2 cellular contexts compared by ENCODE assay signal in genomic region chr19:1717970-1718264, GRCh38.
TF ChIP-seq lines count a peak whose summit lies in the region.

No MANE protein-coding gene starts in this region.

TF ChIP-seq in GM23338, 12 proteins besides CTCF, POLR2A, EP300 and RAD21:
- no peak for TF ChIP-seq EZH2phosphoT487 (IDR thresholded peaks at IDR 0.05; ENCODE audit: unreplicated experiment)
- TF ChIP-seq, protein P1, sequence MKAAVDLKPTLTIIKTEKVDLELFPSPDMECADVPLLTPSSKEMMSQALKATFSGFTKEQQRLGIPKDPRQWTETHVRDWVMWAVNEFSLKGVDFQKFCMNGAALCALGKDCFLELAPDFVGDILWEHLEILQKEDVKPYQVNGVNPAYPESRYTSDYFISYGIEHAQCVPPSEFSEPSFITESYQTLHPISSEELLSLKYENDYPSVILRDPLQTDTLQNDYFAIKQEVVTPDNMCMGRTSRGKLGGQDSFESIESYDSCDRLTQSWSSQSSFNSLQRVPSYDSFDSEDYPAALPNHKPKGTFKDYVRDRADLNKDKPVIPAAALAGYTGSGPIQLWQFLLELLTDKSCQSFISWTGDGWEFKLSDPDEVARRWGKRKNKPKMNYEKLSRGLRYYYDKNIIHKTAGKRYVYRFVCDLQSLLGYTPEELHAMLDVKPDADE (IDR thresholded peaks at IDR 0.05) = no peak
- no peak for TF ChIP-seq JUNB (IDR thresholded peaks at IDR 0.05; ENCODE audit: unreplicated experiment)
- TF ChIP-seq CREB1 (CRISPR knock-in tag; IDR thresholded peaks at IDR 0.05; ENCODE audit: low read depth) = no peak
- no peak for TF ChIP-seq NANOG (IDR thresholded peaks at IDR 0.05; ENCODE audit: borderline replicate concordance)
- no peak for TF ChIP-seq POLR2AphosphoS5 (IDR thresholded peaks at IDR 0.05; ENCODE audit: low read depth)
- no peak for TF ChIP-seq ZNF114 (CRISPR knock-in tag; IDR thresholded peaks at IDR 0.05)
- TF ChIP-seq, protein P2, sequence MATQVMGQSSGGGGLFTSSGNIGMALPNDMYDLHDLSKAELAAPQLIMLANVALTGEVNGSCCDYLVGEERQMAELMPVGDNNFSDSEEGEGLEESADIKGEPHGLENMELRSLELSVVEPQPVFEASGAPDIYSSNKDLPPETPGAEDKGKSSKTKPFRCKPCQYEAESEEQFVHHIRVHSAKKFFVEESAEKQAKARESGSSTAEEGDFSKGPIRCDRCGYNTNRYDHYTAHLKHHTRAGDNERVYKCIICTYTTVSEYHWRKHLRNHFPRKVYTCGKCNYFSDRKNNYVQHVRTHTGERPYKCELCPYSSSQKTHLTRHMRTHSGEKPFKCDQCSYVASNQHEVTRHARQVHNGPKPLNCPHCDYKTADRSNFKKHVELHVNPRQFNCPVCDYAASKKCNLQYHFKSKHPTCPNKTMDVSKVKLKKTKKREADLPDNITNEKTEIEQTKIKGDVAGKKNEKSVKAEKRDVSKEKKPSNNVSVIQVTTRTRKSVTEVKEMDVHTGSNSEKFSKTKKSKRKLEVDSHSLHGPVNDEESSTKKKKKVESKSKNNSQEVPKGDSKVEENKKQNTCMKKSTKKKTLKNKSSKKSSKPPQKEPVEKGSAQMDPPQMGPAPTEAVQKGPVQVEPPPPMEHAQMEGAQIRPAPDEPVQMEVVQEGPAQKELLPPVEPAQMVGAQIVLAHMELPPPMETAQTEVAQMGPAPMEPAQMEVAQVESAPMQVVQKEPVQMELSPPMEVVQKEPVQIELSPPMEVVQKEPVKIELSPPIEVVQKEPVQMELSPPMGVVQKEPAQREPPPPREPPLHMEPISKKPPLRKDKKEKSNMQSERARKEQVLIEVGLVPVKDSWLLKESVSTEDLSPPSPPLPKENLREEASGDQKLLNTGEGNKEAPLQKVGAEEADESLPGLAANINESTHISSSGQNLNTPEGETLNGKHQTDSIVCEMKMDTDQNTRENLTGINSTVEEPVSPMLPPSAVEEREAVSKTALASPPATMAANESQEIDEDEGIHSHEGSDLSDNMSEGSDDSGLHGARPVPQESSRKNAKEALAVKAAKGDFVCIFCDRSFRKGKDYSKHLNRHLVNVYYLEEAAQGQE (IDR thresholded peaks at IDR 0.05; ENCODE audit: unreplicated experiment) = no peak
- no peak for TF ChIP-seq EZH2 (IDR thresholded peaks at IDR 0.05; ENCODE audit: low read depth, unreplicated experiment)
- no peak for TF ChIP-seq STAT1 (IDR thresholded peaks at IDR 0.05; ENCODE audit: unreplicated experiment)
- TF ChIP-seq ZNF331 (CRISPR knock-in tag; IDR thresholded peaks at IDR 0.05; ENCODE audit: low read depth) = no peak
- no peak for TF ChIP-seq ZNF462 (CRISPR knock-in tag; IDR thresholded peaks at IDR 0.05)

TF ChIP-seq in K562, 482 proteins besides CTCF, POLR2A, EP300 and RAD21:
- TF ChIP-seq, protein P3, sequence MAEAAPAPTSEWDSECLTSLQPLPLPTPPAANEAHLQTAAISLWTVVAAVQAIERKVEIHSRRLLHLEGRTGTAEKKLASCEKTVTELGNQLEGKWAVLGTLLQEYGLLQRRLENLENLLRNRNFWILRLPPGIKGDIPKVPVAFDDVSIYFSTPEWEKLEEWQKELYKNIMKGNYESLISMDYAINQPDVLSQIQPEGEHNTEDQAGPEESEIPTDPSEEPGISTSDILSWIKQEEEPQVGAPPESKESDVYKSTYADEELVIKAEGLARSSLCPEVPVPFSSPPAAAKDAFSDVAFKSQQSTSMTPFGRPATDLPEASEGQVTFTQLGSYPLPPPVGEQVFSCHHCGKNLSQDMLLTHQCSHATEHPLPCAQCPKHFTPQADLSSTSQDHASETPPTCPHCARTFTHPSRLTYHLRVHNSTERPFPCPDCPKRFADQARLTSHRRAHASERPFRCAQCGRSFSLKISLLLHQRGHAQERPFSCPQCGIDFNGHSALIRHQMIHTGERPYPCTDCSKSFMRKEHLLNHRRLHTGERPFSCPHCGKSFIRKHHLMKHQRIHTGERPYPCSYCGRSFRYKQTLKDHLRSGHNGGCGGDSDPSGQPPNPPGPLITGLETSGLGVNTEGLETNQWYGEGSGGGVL (CRISPR knock-in tag; IDR thresholded peaks at IDR 0.05) = no peak
- TF ChIP-seq ZNF277 (CRISPR knock-in tag; IDR thresholded peaks at IDR 0.05; ENCODE audit: borderline replicate concordance) = no peak
- TF ChIP-seq HDAC1 (IDR thresholded peaks at IDR 0.05) = 0 out of 4 replicates have a peak, but pooled peaks of 1 of the 2 experiments have one; percentile 10
- TF ChIP-seq, protein P4, sequence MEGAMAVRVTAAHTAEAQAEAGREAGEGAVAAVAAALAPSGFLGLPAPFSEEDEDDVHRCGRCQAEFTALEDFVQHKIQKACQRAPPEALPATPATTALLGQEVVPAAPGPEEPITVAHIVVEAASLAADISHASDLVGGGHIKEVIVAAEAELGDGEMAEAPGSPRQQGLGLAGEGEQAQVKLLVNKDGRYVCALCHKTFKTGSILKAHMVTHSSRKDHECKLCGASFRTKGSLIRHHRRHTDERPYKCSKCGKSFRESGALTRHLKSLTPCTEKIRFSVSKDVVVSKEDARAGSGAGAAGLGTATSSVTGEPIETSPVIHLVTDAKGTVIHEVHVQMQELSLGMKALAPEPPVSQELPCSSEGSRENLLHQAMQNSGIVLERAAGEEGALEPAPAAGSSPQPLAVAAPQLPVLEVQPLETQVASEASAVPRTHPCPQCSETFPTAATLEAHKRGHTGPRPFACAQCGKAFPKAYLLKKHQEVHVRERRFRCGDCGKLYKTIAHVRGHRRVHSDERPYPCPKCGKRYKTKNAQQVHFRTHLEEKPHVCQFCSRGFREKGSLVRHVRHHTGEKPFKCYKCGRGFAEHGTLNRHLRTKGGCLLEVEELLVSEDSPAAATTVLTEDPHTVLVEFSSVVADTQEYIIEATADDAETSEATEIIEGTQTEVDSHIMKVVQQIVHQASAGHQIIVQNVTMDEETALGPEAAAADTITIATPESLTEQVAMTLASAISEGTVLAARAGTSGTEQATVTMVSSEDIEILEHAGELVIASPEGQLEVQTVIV (CRISPR knock-in tag; IDR thresholded peaks at IDR 0.05; ENCODE audit: borderline replicate concordance) = no peak
- TF ChIP-seq, protein P5, sequence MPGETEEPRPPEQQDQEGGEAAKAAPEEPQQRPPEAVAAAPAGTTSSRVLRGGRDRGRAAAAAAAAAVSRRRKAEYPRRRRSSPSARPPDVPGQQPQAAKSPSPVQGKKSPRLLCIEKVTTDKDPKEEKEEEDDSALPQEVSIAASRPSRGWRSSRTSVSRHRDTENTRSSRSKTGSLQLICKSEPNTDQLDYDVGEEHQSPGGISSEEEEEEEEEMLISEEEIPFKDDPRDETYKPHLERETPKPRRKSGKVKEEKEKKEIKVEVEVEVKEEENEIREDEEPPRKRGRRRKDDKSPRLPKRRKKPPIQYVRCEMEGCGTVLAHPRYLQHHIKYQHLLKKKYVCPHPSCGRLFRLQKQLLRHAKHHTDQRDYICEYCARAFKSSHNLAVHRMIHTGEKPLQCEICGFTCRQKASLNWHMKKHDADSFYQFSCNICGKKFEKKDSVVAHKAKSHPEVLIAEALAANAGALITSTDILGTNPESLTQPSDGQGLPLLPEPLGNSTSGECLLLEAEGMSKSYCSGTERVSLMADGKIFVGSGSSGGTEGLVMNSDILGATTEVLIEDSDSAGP (CRISPR knock-in tag; IDR thresholded peaks at IDR 0.05) = no peak
- no peak for TF ChIP-seq KLF1 (tag; IDR thresholded peaks at IDR 0.05)
- TF ChIP-seq GTF2F1 (IDR thresholded peaks at IDR 0.05; ENCODE audit: low read depth, low read length) = no peak
- TF ChIP-seq SPI1 (IDR thresholded peaks at IDR 0.05; ENCODE audit: borderline replicate concordance, low read depth, low read length) = no peak
- TF ChIP-seq EGR1 (conservative IDR thresholded peaks at IDR 0.05) = peak; percentile 57
- no peak for TF ChIP-seq GTF2A2 (tag; IDR thresholded peaks at IDR 0.05)
TF ChIP-seq in K562: peak in this region for 2.
